ENCODE assay signal across 8 cellular contexts in genomic region chr7:2843711-2844152, GRCh38. TPM values are rescaled to one million over a fixed set of nuclear protein-coding genes. Genes with fewer than 3 reads are reported as not detected.
DNase-seq lines count a peak whose midpoint lies in the region; ATAC-seq and TF ChIP-seq lines count a peak whose summit lies in the region.

No MANE protein-coding gene starts in this region.

- peaks cover 2% of the 10 kb centered on the region for H3K4me1 ChIP-seq in fibroblast of lung (ENCODE audit: control insufficient read depth, extremely low read depth, insufficient read depth, low read length)

- peak overlapping the region; percentile 88 for H3K4me2 ChIP-seq in fibroblast of lung (ENCODE audit: extremely low read depth, insufficient read depth, low read length)

- no peaks in the 10 kb centered on the region for H4K20me1 ChIP-seq in fibroblast of lung (ENCODE audit: control insufficient read depth, extremely low read depth, insufficient read depth, low read length)

- no peak overlapping the region for H3K27ac Mint-ChIP-seq in nephron progenitor cell

- H3K4me3 Mint-ChIP-seq in nephron progenitor cell, result peak overlapping the region; percentile 83

- H3K27ac ChIP-seq in HL-60 (replicated peaks) (no peak overlapping the region), fibroblast of lung (ENCODE audit: insufficient read depth, low read length) (peak overlapping the region; percentile 52)

- peak; percentile 83 for DNase-seq in DMS 273 (lab: John Stamatoyannopoulos, UW; ENCODE audit: unreplicated experiment)
- no peak for DNase-seq in DMS 273 treated with DMSO at 0.1 percent for 48 hours (lab: John Stamatoyannopoulos, UW)
- DNase-seq in HL-60 (ENCODE audit: low read depth in 1 of 2, low spot score in 1 of 2), result peak in 1 of 2 experiments; percentile 20
- peak; percentile 36 for DNase-seq in activated CD4-positive, alpha-beta T cell treated with anti-CD3 and anti-CD28 coated beads, Interleukin-2, amount 50 U/mL, for 1 hour
- DNase-seq in fibroblast of lung (ENCODE audit: low read depth in 2 of 2), result peak; percentile 34 to 47
- no peak for DNase-seq in nephron progenitor cell

- H3K9me3 ChIP-seq in fibroblast of lung (ENCODE audit: control insufficient read depth, insufficient read depth, low read depth, low read length), result no peaks in the 10 kb centered on the region

- peak overlapping the region; percentile 78 for H3K9ac ChIP-seq in fibroblast of lung (ENCODE audit: insufficient read depth, low read length)

- H3K36me3 Mint-ChIP-seq in nephron progenitor cell (ENCODE audit: low read depth), result peaks cover 38% of the 10 kb centered on the region

- TF ChIP-seq CTCF in HL-60 (IDR thresholded peaks at IDR 0.05; ENCODE audit: insufficient read depth, low read length), result no peak
- no peak for TF ChIP-seq CTCF in fibroblast of lung (conservative IDR thresholded peaks at IDR 0.05 in 1 of 2, IDR thresholded peaks at IDR 0.05 in 1 of 2; ENCODE audit: low read depth in 1 of 2, low read length in 2 of 2)
- TF ChIP-seq CTCF in nephron progenitor cell (IDR thresholded peaks at IDR 0.05), result no peak

- no peak for ATAC-seq in GM18858 (IDR thresholded peaks at IDR 0.05; ENCODE audit: unreplicated experiment)
- no peak for ATAC-seq in HG02885 (IDR thresholded peaks at IDR 0.05; ENCODE audit: poor library complexity, unreplicated experiment)

- no peak overlapping the region for H2AFZ ChIP-seq in fibroblast of lung (ENCODE audit: low read length)

- H3K79me2 ChIP-seq in fibroblast of lung (ENCODE audit: control insufficient read depth, insufficient read depth, low read length), result peaks cover 50% of the 10 kb centered on the region

- H3K4me3 ChIP-seq in HL-60 (replicated peaks; ENCODE audit: insufficient read depth, low read length), result peak overlapping the region; percentile 63
- peak overlapping the region; percentile 65 to 74 (median 70) for H3K4me3 ChIP-seq in fibroblast of lung (replicated peaks in 1 of 4; ENCODE audit: control extremely low read depth in 1 of 4, insufficient read depth in 1 of 4, low read depth in 3 of 4, low read length in 4 of 4)

- no peaks in the 10 kb centered on the region for H3K27me3 ChIP-seq in HL-60 (ENCODE audit: insufficient read depth, poor library complexity, severe bottlenecking)
- H3K27me3 ChIP-seq in fibroblast of lung (ENCODE audit: control insufficient read depth, insufficient read depth, low read length), result no peaks in the 10 kb centered on the region

- H3K4me1 Mint-ChIP-seq in nephron progenitor cell, result peaks cover 30% of the 10 kb centered on the region

- H3K36me3 ChIP-seq in fibroblast of lung (ENCODE audit: control insufficient read depth, insufficient read depth, low read length), result no peaks in the 10 kb centered on the region

- peaks cover 7% of the 10 kb centered on the region for H3K27me3 Mint-ChIP-seq in nephron progenitor cell (ENCODE audit: low read depth, poor library complexity)

- H3K9me3 Mint-ChIP-seq in nephron progenitor cell, result peaks cover 15% of the 10 kb centered on the region

RNA-seq across cellular contexts. Expression of gene GNA12, which starts 0.4 kb away (rescaled TPM):
- total RNA-seq in fibroblast of lung, result 23.1 and 36.2 TPM in 2 replicates
- polyA plus RNA-seq in fibroblast of lung, result 119 and 137 TPM in 2 replicates
- 87.8 and 89.1 TPM in 2 replicates for polyA plus RNA-seq in fibroblast of lung (2012)
- 174 and 188 TPM in 2 replicates for polyA minus RNA-seq in fibroblast of lung (ENCODE audit: low replicate concordance)

Comparison
In these comparisons a context has a peak if more than half of its experiments do, and no peak if none do; other contexts are left out.
1. DNase-seq: peak in DMS 273 (single experiment), activated CD4-positive, alpha-beta T cell treated with anti-CD3 and anti-CD28 coated beads, Interleukin-2, amount 50 U/mL, for 1 hour (single experiment) and fibroblast of lung (2 of 2); none in DMS 273 treated with DMSO at 0.1 percent for 48 hours (single experiment) and nephron progenitor cell (single experiment).